Comparison of ENCODE assay signal across 8 cellular contexts in the genomic region with DNA sequence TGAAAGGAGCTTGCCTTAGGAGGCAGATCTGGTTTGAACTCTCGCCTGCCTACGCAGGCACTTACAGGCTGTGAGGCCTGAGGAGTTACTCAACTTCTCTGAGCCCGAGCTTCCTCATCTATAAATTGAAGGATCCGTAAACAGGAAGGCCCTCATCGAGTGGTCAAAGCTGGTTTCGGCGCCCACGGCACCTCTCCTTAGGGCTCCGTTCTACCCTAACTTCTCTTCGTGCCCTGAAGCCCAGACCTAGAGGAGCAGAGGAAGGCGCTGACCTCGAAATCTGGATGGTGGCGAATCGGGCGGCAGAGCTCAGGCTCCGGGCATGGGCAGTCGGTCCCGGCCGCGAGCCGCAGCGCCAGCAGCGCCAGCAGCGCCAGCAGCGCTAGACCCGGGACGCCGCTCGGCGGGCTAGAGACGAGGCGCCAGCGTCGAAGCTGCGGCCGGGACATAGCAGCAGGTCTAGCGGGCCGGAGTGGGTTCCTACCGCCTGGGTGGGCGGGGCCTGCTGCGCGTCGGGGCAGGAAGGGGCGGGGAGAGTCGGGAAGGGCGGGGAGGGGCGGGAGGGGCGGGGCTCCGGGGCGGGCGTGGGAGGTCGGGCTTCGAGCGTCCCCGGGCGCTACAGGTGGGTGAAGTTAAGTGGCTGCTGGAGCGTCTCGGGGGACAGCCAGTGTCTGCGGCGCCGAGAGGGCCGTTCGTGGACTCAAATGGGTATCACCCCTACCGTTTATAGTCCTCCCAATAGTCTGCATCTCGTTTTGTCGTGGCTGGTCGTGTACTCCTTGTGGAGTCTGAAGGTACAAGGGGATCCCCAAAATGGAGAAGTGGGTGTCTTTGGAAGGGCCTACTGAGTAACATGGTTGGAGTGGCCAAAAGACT. TPM values are rescaled to one million over a fixed set of nuclear protein-coding genes. Genes with fewer than 3 reads are reported as not detected.
A peak's percentile ranks its signal among the peaks of the same experiment; 100 is the strongest.
DNase-seq lines count a peak whose midpoint lies in the region; ATAC-seq and TF ChIP-seq lines count a peak whose summit lies in the region.

A gene with protein sequence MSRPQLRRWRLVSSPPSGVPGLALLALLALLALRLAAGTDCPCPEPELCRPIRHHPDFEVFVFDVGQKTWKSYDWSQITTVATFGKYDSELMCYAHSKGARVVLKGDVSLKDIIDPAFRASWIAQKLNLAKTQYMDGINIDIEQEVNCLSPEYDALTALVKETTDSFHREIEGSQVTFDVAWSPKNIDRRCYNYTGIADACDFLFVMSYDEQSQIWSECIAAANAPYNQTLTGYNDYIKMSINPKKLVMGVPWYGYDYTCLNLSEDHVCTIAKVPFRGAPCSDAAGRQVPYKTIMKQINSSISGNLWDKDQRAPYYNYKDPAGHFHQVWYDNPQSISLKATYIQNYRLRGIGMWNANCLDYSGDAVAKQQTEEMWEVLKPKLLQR (minus strand): TSS at position 474 of the 876 bp plus-strand sequence. CDS start 25 bp downstream, at position 449.

- peak within 1 kb of the TSS; percentile 75 for H3K4me3 ChIP-seq in choroid plexus epithelial cell (ENCODE audit: low read depth, low read length)

- H3K4me1 Mint-ChIP-seq in activated CD4-positive, alpha-beta T cell treated with anti-CD3 and anti-CD28 coated beads for 36 hours, result peaks cover 45% of the 10 kb centered on the region

- no peaks in the 10 kb centered on the region for H3K9me3 Mint-ChIP-seq in activated CD4-positive, alpha-beta T cell treated with anti-CD3 and anti-CD28 coated beads for 36 hours (ENCODE audit: low read depth)

- intact Hi-C loops in activated CD4-positive, alpha-beta T cell treated with anti-CD3 and anti-CD28 coated beads for 36 hours (cut with DNase I, micrococcal nuclease), result loop anchor here (1.0 to 5.0 kb wide), 14 partner anchors 25 to 703 kb away; partner anchors contain the start of genes BCL10 (in 2 of the 2), GNG5 (in 2 of the 2), RPF1 (in 2 of the 2) and SPATA1 (in 2 of the 2)

- CTCF ChIA-PET in activated CD4-positive, alpha-beta T cell treated with anti-CD3 and anti-CD28 coated beads for 36 hours (lab: Charles Lee), result interaction anchor here (0.9 to 2.9 kb wide), 9 partner anchors 10 to 685 kb away, joined by 3 to 28 read pairs (median 5); partner anchors contain the start of genes C1orf52, GNG5 and SPATA1

- TF ChIP-seq CTCF in choroid plexus epithelial cell (conservative IDR thresholded peaks at IDR 0.05; ENCODE audit: low read depth, low read length), result no peak

- ATAC-seq in GM19043 (IDR thresholded peaks at IDR 0.05; ENCODE audit: low read depth, unreplicated experiment), result peak; percentile 81
- ATAC-seq in HG03354 (IDR thresholded peaks at IDR 0.05; ENCODE audit: poor library complexity, severe bottlenecking, unreplicated experiment), result peak; percentile 86
- peak; percentile 85 for ATAC-seq in activated CD4-positive, alpha-beta T cell treated with anti-CD3 and anti-CD28 coated beads for 36 hours

- peak within 1 kb of the TSS; percentile 97 for H3K4me3 Mint-ChIP-seq in activated CD4-positive, alpha-beta T cell treated with anti-CD3 and anti-CD28 coated beads for 36 hours

- DNase-seq in AML-193 (lab: John Stamatoyannopoulos, UW) (peak; percentile 86 to 90), NCI-H460 (ENCODE audit: extremely low read depth, low read depth) (peak; percentile 76), choroid plexus epithelial cell (ENCODE audit: low read depth) (peak; percentile 94), kidney glomerular epithelial cell (lab: John Stamatoyannopoulos, UW) (peak; percentile 68)
- peak; percentile 94 for DNase-seq in activated CD4-positive, alpha-beta T cell treated with anti-CD3 and anti-CD28 coated beads for 36 hours
- peak; percentile 76 for DNase-seq in stimulated activated CD4-positive, alpha-beta T cell treated with anti-CD3 and anti-CD28 coated beads, Interleukin-1b, Interleukin-23, amount 100 ng/mL, for 1 hour (ENCODE audit: low read depth in 2 of 2)

- POLR2A ChIA-PET in activated CD4-positive, alpha-beta T cell treated with anti-CD3 and anti-CD28 coated beads for 36 hours (lab: Charles Lee), result interaction anchor here (0.6 to 2.3 kb wide), 11 partner anchors 23 to 702 kb away, joined by 3 to 20 read pairs (median 5); partner anchors contain the start of genes BCL10, GNG5 and SPATA1

- H3K36me3 Mint-ChIP-seq in activated CD4-positive, alpha-beta T cell treated with anti-CD3 and anti-CD28 coated beads for 36 hours (ENCODE audit: low read depth), result peaks cover 28% of the 10 kb centered on the region

- H3K27ac Mint-ChIP-seq in activated CD4-positive, alpha-beta T cell treated with anti-CD3 and anti-CD28 coated beads for 36 hours, result peak within 1 kb of the TSS; percentile 99

- no peaks in the 10 kb centered on the region for H3K27me3 Mint-ChIP-seq in activated CD4-positive, alpha-beta T cell treated with anti-CD3 and anti-CD28 coated beads for 36 hours

RNA-seq across cellular contexts. Expression of the gene that starts here (rescaled TPM):
- 26.4 and 29.7 TPM in 2 replicates for total RNA-seq in NCI-H460 (2014; rRNA removed; shearing (Covaris generic))
- polyA plus RNA-seq in NCI-H460 (2014; cell fraction: nucleus; rRNA removed), result 8.2 and 8.4 TPM in 2 replicates
- total RNA-seq in activated CD4-positive, alpha-beta T cell treated with anti-CD3 and anti-CD28 coated beads for 36 hours, result 10 to 100 TPM; 13.5 to 17.3 TPM

Comparison
In these comparisons a context has a peak if more than half of its experiments do, and no peak if none do; other contexts are left out.
1. Peak in every context shown above with its lines: DNase-seq, ATAC-seq and H3K4me3 ChIP-seq.